ENCODE assay signal across 2 cellular contexts in genomic region chr10:3350790-3351364, GRCh38.
TF ChIP-seq lines count a peak whose summit lies in the region.

No MANE protein-coding gene starts in this region.

TF ChIP-seq in IMR-90, 13 proteins besides CTCF, POLR2A, EP300 and RAD21:
- no peak for TF ChIP-seq ELK1 (IDR thresholded peaks at IDR 0.05; ENCODE audit: borderline replicate concordance, low read depth, low read length)
- no peak for TF ChIP-seq BHLHE40 (IDR thresholded peaks at IDR 0.05; ENCODE audit: low read depth, low read length)
- TF ChIP-seq SMC3 (IDR thresholded peaks at IDR 0.05; ENCODE audit: low read depth, low read length) = no peak
- TF ChIP-seq NFE2L2 (IDR thresholded peaks at IDR 0.05; ENCODE audit: low read depth, low read length) = no peak
- no peak for TF ChIP-seq CHD1 (IDR thresholded peaks at IDR 0.05; ENCODE audit: low read depth, low read length)
- TF ChIP-seq RCOR1 (IDR thresholded peaks at IDR 0.05; ENCODE audit: insufficient replicate concordance, low read length) = no peak
- no peak for TF ChIP-seq MAFK (IDR thresholded peaks at IDR 0.05; ENCODE audit: low read depth, low read length)
- no peak for TF ChIP-seq FOS (IDR thresholded peaks at IDR 0.05; ENCODE audit: low read depth, low read length)
- no peak for TF ChIP-seq MAZ (IDR thresholded peaks at IDR 0.05; ENCODE audit: borderline replicate concordance, low read depth, low read length)

TF ChIP-seq in H1, 55 proteins besides CTCF, POLR2A, EP300 and RAD21:
- TF ChIP-seq TBP (IDR thresholded peaks at IDR 0.05; ENCODE audit: low read depth, low read length) (no peak), SUZ12 (IDR thresholded peaks at IDR 0.05; ENCODE audit: low read length) (no peak)
